8 cellular contexts compared by ENCODE assay signal in genomic region chr22:42070517-42071422, GRCh38. TPM values are rescaled to one million over a fixed set of nuclear protein-coding genes. Genes with fewer than 3 reads are reported as not detected.
DNase-seq lines count a peak whose midpoint lies in the region; ATAC-seq and TF ChIP-seq lines count a peak whose summit lies in the region.

TSS of gene NAGA (minus strand) at chr22:42070812. CDS start at chr22:42070297, 515 bp downstream.

- ATAC-seq in GM18498 (IDR thresholded peaks at IDR 0.05; ENCODE audit: unreplicated experiment) (peak; percentile 92), HG02938 (IDR thresholded peaks at IDR 0.05; ENCODE audit: unreplicated experiment) (peak; percentile 81), T-helper 17 cell (peak; percentile 99), left cardiac atrium (peak; percentile 97), upper lobe of left lung (ENCODE audit: low FRiP score in 2 of 2) (peak; percentile 96 to 97)

- peak within 1 kb of the TSS; percentile 88 for H3K27ac Mint-ChIP-seq in T-helper 17 cell

- H3K27me3 ChIP-seq in upper lobe of left lung: no peaks in the 10 kb centered on the region

- WGBS in upper lobe of left lung, 2 donors: 1 to 2% methylated on average over 24 to 53 of the region's 56 CpGs

- H3K27ac ChIP-seq in upper lobe of left lung: peak within 1 kb of the TSS; percentile 86 to 91 (median 88)

- no peak for TF ChIP-seq EP300 in upper lobe of left lung (IDR thresholded peaks at IDR 0.05)

- H3K4me1 Mint-ChIP-seq in T-helper 17 cell: peaks cover 29% of the 10 kb centered on the region

- intact Hi-C loops in left cardiac atrium (cut with DNase I): no loop called here
- intact Hi-C loops in posterior vena cava (cut with DNase I): no loop called here

- H3K9me3 ChIP-seq in T-helper 17 cell (ENCODE audit: control insufficient read depth, low read length, poor library complexity, severe bottlenecking): no peaks in the 10 kb centered on the region
- no peaks in the 10 kb centered on the region for H3K9me3 ChIP-seq in upper lobe of left lung

- peak in 3 of 4 donors; percentile 8 to 91 (median 63) for TF ChIP-seq POLR2A in upper lobe of left lung (IDR thresholded peaks at IDR 0.05)

- no peaks in the 10 kb centered on the region for H3K36me3 Mint-ChIP-seq in T-helper 17 cell (ENCODE audit: low read depth)

- peaks cover 32 to 53% (median 36%) of the 10 kb centered on the region in 4 donors for H3K4me1 ChIP-seq in upper lobe of left lung

- peak within 1 kb of the TSS; percentile 94 for H3K4me3 Mint-ChIP-seq in T-helper 17 cell

- no peaks in the 10 kb centered on the region for H3K27me3 Mint-ChIP-seq in T-helper 17 cell

- DNase-seq in NCI-H187 (lab: John Stamatoyannopoulos, UW) (peak; percentile 66 to 82), T-helper 17 cell (peak; percentile 83 to 88 (median 86)), amygdala (lab: John Stamatoyannopoulos, UW) (peak; percentile 23 to 96 (median 87)), left cardiac atrium (peak; percentile 98), posterior vena cava (ENCODE audit: low spot score) (peak; percentile 98), upper lobe of left lung (peak; percentile 94 to 99)

- H3K4me3 ChIP-seq in upper lobe of left lung: peak within 1 kb of the TSS; percentile 44 to 87 (median 64)

- no peak for TF ChIP-seq CTCF in upper lobe of left lung (IDR thresholded peaks at IDR 0.05)

- peaks cover 0 to 26% (median 23%) of the 10 kb centered on the region in 4 donors for H3K36me3 ChIP-seq in upper lobe of left lung

RNA-seq across cellular contexts. Expression of gene NAGA, which starts in this region (rescaled TPM):
- total RNA-seq in T-helper 17 cell (10 to 100 TPM in 1 of 2 donors, 1 to 10 TPM in 1; 9.1 to 10.6 TPM), left cardiac atrium (10 to 100 TPM; 16.7 to 21.1 TPM), posterior vena cava (10 to 100 TPM; 18.4 to 29.7 TPM), upper lobe of left lung (10 to 100 TPM; 25.5 to 42.3 (median 34.4) TPM)

Comparison
In these comparisons a context has a peak if more than half of its experiments do, and no peak if none do; other contexts are left out.
1. Peak in every context shown above with its lines: DNase-seq, ATAC-seq, H3K4me3 ChIP-seq and H3K27ac ChIP-seq.